ENCODE assay signal across 7 cellular contexts in genomic region chr21:31693222-31693621, GRCh38.
"Had no signal": no experiment of that assay in that cellular context is flagged by ENCODE, and none has a peak within 500 bp of the region (broad histone marks: within the 10 kb centered on the region; RNA-seq: fewer than 3 reads in every experiment).

No MANE protein-coding gene starts in this region.

- DNase-seq: GDM1, GF-D8 had no signal

- FAIRE-seq: GM12891, GM12892, GM18507, GM19239 had no signal

- ATAC-seq: GM12878 had no signal

- H3K4me3 ChIP-seq: GM12878 had no signal
